ENCODE assay signal across 9 cellular contexts in genomic region chr17:66965801-66966528, GRCh38. TPM values are rescaled to one million over a fixed set of nuclear protein-coding genes. Genes with fewer than 3 reads are reported as not detected.
DNase-seq lines count a peak whose midpoint lies in the region; ATAC-seq, FAIRE-seq and TF ChIP-seq lines count a peak whose summit lies in the region.
"Had no signal": no experiment of that assay in that cellular context is flagged by ENCODE, and none has a peak within 500 bp of the region (broad histone marks: within the 10 kb centered on the region; RNA-seq: fewer than 3 reads in every experiment).

No MANE protein-coding gene starts in this region.

- no peaks in the 10 kb centered on the region for H3K9me3 ChIP-seq in mucosa of descending colon

- ATAC-seq in mucosa of descending colon (peak; percentile 59), GM18907 (IDR thresholded peaks at IDR 0.05; ENCODE audit: unreplicated experiment) (no peak), GM18517 (IDR thresholded peaks at IDR 0.05; ENCODE audit: unreplicated experiment) (no peak)

- H3K36me3 ChIP-seq in bronchial epithelial cell (ENCODE audit: control insufficient read depth, insufficient read depth, low read length): no peaks in the 10 kb centered on the region
- no peaks in the 10 kb centered on the region for H3K36me3 ChIP-seq in mucosa of descending colon (ENCODE audit: low read depth)

- no peak for FAIRE-seq in bronchial epithelial cell (lab: Jason Lieb, UNC)

- peak; percentile 30 for DNase-seq in stimulated activated CD4-positive, alpha-beta T cell treated with anti-CD3 and anti-CD28 coated beads, Interleukin-15, amount 100 ng/mL, for 24 hours
- no peak for DNase-seq in stimulated activated CD4-positive, alpha-beta T cell treated with anti-CD3 and anti-CD28 coated beads, Interleukin-2, amount 100 ng/mL, for 48 hours
- DNase-seq in bronchial epithelial cell (ENCODE audit: low read depth): no peak
- DNase-seq in mucosa of descending colon: peak in 2 of 3 donors; percentile 13 to 49
- DNase-seq in A172 (ENCODE audit: low spot score): no peak
- DNase-seq in mucosa of gallbladder (ENCODE audit: low spot score): no peak

- no peak for TF ChIP-seq CTCF in bronchial epithelial cell (IDR thresholded peaks at IDR 0.05; ENCODE audit: insufficient read depth, low read length, severe bottlenecking)
- TF ChIP-seq CTCF in mucosa of descending colon (IDR thresholded peaks at IDR 0.05): no peak

- H3K4me3 ChIP-seq in bronchial epithelial cell (ENCODE audit: low read depth, low read length) (peak overlapping the region; percentile 18), mucosa of descending colon (no peak overlapping the region)

- H3K27me3 ChIP-seq in bronchial epithelial cell (ENCODE audit: control insufficient read depth, insufficient read depth, low read length): peaks cover 47% of the 10 kb centered on the region

- H3K4me1 ChIP-seq in mucosa of descending colon (ENCODE audit: low read depth): peaks cover 10% of the 10 kb centered on the region

- intact Hi-C loops in mucosa of descending colon (cut with DNase I, micrococcal nuclease): no loop called here

RNA-seq across cellular contexts. Expression of gene CACNG4, which starts 1.5 kb away (rescaled TPM):
- total RNA-seq in bronchial epithelial cell: not detected in 2 replicates
- under 1 TPM; 0.07 to 0.47 (median 0.26) TPM for total RNA-seq in mucosa of descending colon
- 17.2 and 26.1 TPM in 2 replicates for total RNA-seq in A172 (2014; rRNA removed; shearing (Covaris generic))
- not detected for total RNA-seq in mucosa of gallbladder
- total RNA-seq: subcutaneous adipose tissue had no signal

Comparison
In these comparisons a context has a peak if more than half of its experiments do, and no peak if none do; other contexts are left out.
1. DNase-seq: peak in stimulated activated CD4-positive, alpha-beta T cell treated with anti-CD3 and anti-CD28 coated beads, Interleukin-15, amount 100 ng/mL, for 24 hours (single experiment) and mucosa of descending colon (2 of 3); none in stimulated activated CD4-positive, alpha-beta T cell treated with anti-CD3 and anti-CD28 coated beads, Interleukin-2, amount 100 ng/mL, for 48 hours (0 of 2), bronchial epithelial cell (single experiment), A172 (single experiment) and mucosa of gallbladder (single experiment).
2. RNA of gene CACNG4, which starts 1.5 kb away (total RNA-seq): 17.2 to 26.1 TPM in A172; 0.07 to 0.47 TPM in mucosa of descending colon, not detected in mucosa of gallbladder (single experiment) and not detected in bronchial epithelial cell; every median in the first group is over 10 times any median in the second.